10 cellular contexts compared by ENCODE assay signal in genomic region chr3:47017504-47018268, GRCh38. TPM values are rescaled to one million over a fixed set of nuclear protein-coding genes. Genes with fewer than 3 reads are reported as not detected.
DNase-seq lines count a peak whose midpoint lies in the region; ATAC-seq and TF ChIP-seq lines count a peak whose summit lies in the region.
"Had no signal": no experiment of that assay in that cellular context is flagged by ENCODE, and none has a peak within 500 bp of the region (broad histone marks: within the 10 kb centered on the region; RNA-seq: fewer than 3 reads in every experiment).

No MANE protein-coding gene starts in this region.

- H2BK5ac ChIP-seq in mesenchymal stem cell (ENCODE audit: low read depth, low read length, poor library complexity, severe bottlenecking), result no peak overlapping the region

- H3K27ac Mint-ChIP-seq in CD4-positive, alpha-beta memory T cell, result peak overlapping the region; percentile 9 to 91 (median 79)
- H3K27ac Mint-ChIP-seq in HFFc6, result peak overlapping the region; percentile 86
- peak overlapping the region; percentile 85 for H3K27ac Mint-ChIP-seq in activated CD8-positive, alpha-beta T cell treated with anti-CD3 and anti-CD28 coated beads for 36 hours

- no peak overlapping the region for H2BK15ac ChIP-seq in mesenchymal stem cell (ENCODE audit: low read depth, poor library complexity, severe bottlenecking)

- H3K27me3 ChIP-seq in CD4-positive, alpha-beta memory T cell (ENCODE audit: insufficient read depth, low read length), result no peaks in the 10 kb centered on the region
- H3K27me3 ChIP-seq in mesenchymal stem cell (ENCODE audit: control insufficient read depth in 1 of 2, insufficient read depth in 1 of 2, low read length in 2 of 2), result no peaks in the 10 kb centered on the region
- H3K27me3 ChIP-seq: breast epithelium had no signal

- H2AFZ ChIP-seq in mesenchymal stem cell (ENCODE audit: low read depth, low read length), result no peak overlapping the region

- 91% methylated on average over 4 of the region's 6 CpGs for WGBS in mesenchymal stem cell

- H3K4me3 Mint-ChIP-seq in CD4-positive, alpha-beta memory T cell, result no peak overlapping the region
- H3K4me3 Mint-ChIP-seq in HFFc6, result peak overlapping the region; percentile 59
- H3K4me3 Mint-ChIP-seq in activated CD8-positive, alpha-beta T cell treated with anti-CD3 and anti-CD28 coated beads for 36 hours, result peak overlapping the region; percentile 65

- H3K18ac ChIP-seq in mesenchymal stem cell (ENCODE audit: low read depth in 1 of 2, low read length in 2 of 2), result no peak overlapping the region

- peaks cover 24 to 52% (median 31%) of the 10 kb centered on the region in 4 donors for H3K4me1 Mint-ChIP-seq in CD4-positive, alpha-beta memory T cell
- H3K4me1 Mint-ChIP-seq in HFFc6 (ENCODE audit: low read depth), result peaks cover 60% of the 10 kb centered on the region
- peaks cover 62% of the 10 kb centered on the region for H3K4me1 Mint-ChIP-seq in activated CD8-positive, alpha-beta T cell treated with anti-CD3 and anti-CD28 coated beads for 36 hours (ENCODE audit: low read depth)

- no peak overlapping the region for H2BK12ac ChIP-seq in mesenchymal stem cell (ENCODE audit: low read length in 2 of 2)

- H3K36me3 ChIP-seq in CD4-positive, alpha-beta memory T cell (ENCODE audit: insufficient read depth, low read length), result peaks cover 6% of the 10 kb centered on the region
- H3K36me3 ChIP-seq in mesenchymal stem cell (ENCODE audit: control insufficient read depth in 1 of 2, insufficient read depth in 2 of 2, low read depth in 1 of 2, low read length in 2 of 2), result peaks cover 22 to 66% of the 10 kb centered on the region in 2 experiments

- no peak overlapping the region for H3K4ac ChIP-seq in mesenchymal stem cell (ENCODE audit: low read depth in 1 of 2, low read length in 2 of 2)

- no peak overlapping the region for H3K23ac ChIP-seq in mesenchymal stem cell (ENCODE audit: low read length in 2 of 2)

- H3K79me1 ChIP-seq in mesenchymal stem cell (replicated peaks; ENCODE audit: low read length, poor library complexity, severe bottlenecking), result peaks cover 32% of the 10 kb centered on the region

- H3K4me2 ChIP-seq in mesenchymal stem cell (ENCODE audit: low read length, poor library complexity, severe bottlenecking), result no peak overlapping the region

- CTCF ChIA-PET in CD4-positive, alpha-beta memory T cell (lab: Charles Lee; ENCODE audit: partially characterized antibody), result interaction anchor here (0.8 to 1.2 kb wide), 2 partner anchors 10 to 50 kb away, joined by 3 to 4 read pairs; no protein-coding TSS in a partner anchor
- CTCF ChIA-PET in activated CD8-positive, alpha-beta T cell treated with anti-CD3 and anti-CD28 coated beads for 36 hours (lab: Charles Lee), result interaction anchor here (1.3 to 1.4 kb wide), 2 partner anchors 13 to 94 kb away, joined by 3 to 6 read pairs; no protein-coding TSS in a partner anchor

- peak overlapping the region; percentile 26 for H3K27ac ChIP-seq in CD4-positive, alpha-beta memory T cell (ENCODE audit: low read depth, low read length)
- H3K27ac ChIP-seq in mesenchymal stem cell (ENCODE audit: low read length, poor library complexity, severe bottlenecking), result peak overlapping the region; percentile 64
- H3K27ac ChIP-seq: breast epithelium had no signal

- H3K27me3 Mint-ChIP-seq in CD4-positive, alpha-beta memory T cell, result no peaks in the 10 kb centered on the region
- peaks cover 8% of the 10 kb centered on the region for H3K27me3 Mint-ChIP-seq in HFFc6 (ENCODE audit: insufficient read depth)
- no peaks in the 10 kb centered on the region for H3K27me3 Mint-ChIP-seq in activated CD8-positive, alpha-beta T cell treated with anti-CD3 and anti-CD28 coated beads for 36 hours

- H3K9me3 Mint-ChIP-seq in CD4-positive, alpha-beta memory T cell, result no peaks in the 10 kb centered on the region
- no peaks in the 10 kb centered on the region for H3K9me3 Mint-ChIP-seq in HFFc6
- no peaks in the 10 kb centered on the region for H3K9me3 Mint-ChIP-seq in activated CD8-positive, alpha-beta T cell treated with anti-CD3 and anti-CD28 coated beads for 36 hours

- H3K14ac ChIP-seq in mesenchymal stem cell (ENCODE audit: low read length in 2 of 2), result no peak overlapping the region

- H3K4me1 ChIP-seq in CD4-positive, alpha-beta memory T cell (ENCODE audit: insufficient read depth, low read length), result peaks cover 21% of the 10 kb centered on the region
- peaks cover 26% of the 10 kb centered on the region for H3K4me1 ChIP-seq in mesenchymal stem cell (ENCODE audit: control insufficient read depth, insufficient read depth, low read depth, low read length)
- H3K4me1 ChIP-seq: breast epithelium had no signal

- ATAC-seq in activated CD8-positive, alpha-beta T cell treated with anti-CD3 and anti-CD28 coated beads for 36 hours, result no peak
- no peak for ATAC-seq in HG02763 (IDR thresholded peaks at IDR 0.05; ENCODE audit: unreplicated experiment)
- ATAC-seq in GM19397 (IDR thresholded peaks at IDR 0.05; ENCODE audit: unreplicated experiment), result no peak

- H3K36me3 Mint-ChIP-seq in CD4-positive, alpha-beta memory T cell, result peaks cover 12 to 58% of the 10 kb centered on the region in 2 donors
- H3K36me3 Mint-ChIP-seq in HFFc6 (ENCODE audit: low read depth), result peaks cover 38% of the 10 kb centered on the region; the same call in 1 of the 2 replicates
- H3K36me3 Mint-ChIP-seq in activated CD8-positive, alpha-beta T cell treated with anti-CD3 and anti-CD28 coated beads for 36 hours (ENCODE audit: low read depth), result peaks cover 36% of the 10 kb centered on the region

- intact Hi-C loops in CD4-positive, alpha-beta memory T cell (cut with micrococcal nuclease), result no loop called here
- intact Hi-C loops in activated CD8-positive, alpha-beta T cell treated with anti-CD3 and anti-CD28 coated beads for 36 hours (cut with micrococcal nuclease), result no loop called here

- peak overlapping the region; percentile 39 for H2AK5ac ChIP-seq in mesenchymal stem cell (ENCODE audit: low read length, severe bottlenecking)

- no peak overlapping the region for H4K91ac ChIP-seq in mesenchymal stem cell (ENCODE audit: low read length)

- no peak for TF ChIP-seq CTCF in HFFc6 (IDR thresholded peaks at IDR 0.05)
- no peak for TF ChIP-seq CTCF in activated CD8-positive, alpha-beta T cell treated with anti-CD3 and anti-CD28 coated beads for 36 hours (IDR thresholded peaks at IDR 0.05)

- H2BK120ac ChIP-seq in mesenchymal stem cell (ENCODE audit: low read depth, low read length), result no peak overlapping the region

- no peak overlapping the region for H4K8ac ChIP-seq in mesenchymal stem cell (ENCODE audit: low read length)

- H3K9me3 ChIP-seq in CD4-positive, alpha-beta memory T cell (ENCODE audit: control insufficient read depth in 1 of 2, low read length in 2 of 2), result no peaks in the 10 kb centered on the region
- H3K9me3 ChIP-seq in mesenchymal stem cell (ENCODE audit: control insufficient read depth, low read length), result no peaks in the 10 kb centered on the region
- H3K9me3 ChIP-seq: breast epithelium had no signal

- no peak overlapping the region for H3K4me3 ChIP-seq in CD4-positive, alpha-beta memory T cell (ENCODE audit: low read length in 2 of 2)
- H3K4me3 ChIP-seq in mesenchymal stem cell (ENCODE audit: insufficient read depth in 1 of 2, low read depth in 1 of 2, low read length in 2 of 2), result no peak overlapping the region
- H3K4me3 ChIP-seq: breast epithelium had no signal

- H3K9ac ChIP-seq in mesenchymal stem cell (ENCODE audit: low read length), result peak overlapping the region; percentile 29

- no peak for DNase-seq in CD4-positive, alpha-beta memory T cell
- DNase-seq in HFFc6 (peak; percentile 20), mesenchymal stem cell (peak; percentile 44), Ammon's horn (ENCODE audit: low spot score) (no peak), midbrain (lab: John Stamatoyannopoulos, UW) (no peak)
- DNase-seq in activated CD8-positive, alpha-beta T cell treated with anti-CD3 and anti-CD28 coated beads for 36 hours, result no peak
- DNase-seq: NCI-H1092 treated with DMSO at 0.1 percent for 48 hours had no signal

- POLR2A ChIA-PET in CD4-positive, alpha-beta memory T cell (lab: Charles Lee; ENCODE audit: partially characterized antibody), result interaction anchor here (1.6 kb wide), 1 partner anchor 30 kb away, joined by 3 read pairs; no protein-coding TSS in a partner anchor
- POLR2A ChIA-PET in activated CD8-positive, alpha-beta T cell treated with anti-CD3 and anti-CD28 coated beads for 36 hours (lab: Charles Lee), result interaction anchor here (0.6 to 6.1 kb wide), 9 partner anchors 9 to 406 kb away, joined by 3 to 25 read pairs (median 3); partner anchors contain the start of gene SETD2

RNA-seq across cellular contexts. Expression of gene NBEAL2, which starts 38.2 kb away (rescaled TPM):
- total RNA-seq in CD4-positive, alpha-beta memory T cell, result 100 to 1,000 TPM; 144 to 147 TPM
- polyA plus RNA-seq in CD4-positive, alpha-beta memory T cell, result 10 to 100 TPM in 1 of 2 donors, 1 to 10 TPM in 1; 4.5 to 16.0 TPM
- total RNA-seq in HFFc6 (2021; fragmentation: NEBNext Ultra II Directional; extraction: Animal tissue kit (Norgen Biotek cat#: 25700)), result 1 to 10 TPM; 5.3 to 7.6 (median 5.8) TPM
- 10 to 100 TPM; 58.9 to 63.7 TPM for total RNA-seq in activated CD8-positive, alpha-beta T cell treated with anti-CD3 and anti-CD28 coated beads for 36 hours
- polyA plus RNA-seq in mesenchymal stem cell (2013, experiment 1 of 2), result 2.0 TPM
- 1.7 TPM for polyA plus RNA-seq in mesenchymal stem cell (2013, experiment 2 of 2)

RNA-seq across cellular contexts. Expression of gene CCDC12, which starts 41.1 kb away (rescaled TPM):
- 10 to 100 TPM; 59.3 to 59.4 TPM for total RNA-seq in CD4-positive, alpha-beta memory T cell
- polyA plus RNA-seq in CD4-positive, alpha-beta memory T cell, result 100 to 1,000 TPM in 1 of 2 donors, 10 to 100 TPM in 1; 86.5 to 102 TPM
- total RNA-seq in HFFc6 (2021; fragmentation: NEBNext Ultra II Directional; extraction: Animal tissue kit (Norgen Biotek cat#: 25700)), result 10 to 100 TPM; 21.3 to 27.9 (median 27.2) TPM
- 10 to 100 TPM; 51.2 to 51.6 TPM for total RNA-seq in activated CD8-positive, alpha-beta T cell treated with anti-CD3 and anti-CD28 coated beads for 36 hours
- 25.6 TPM for polyA plus RNA-seq in mesenchymal stem cell (2013, experiment 1 of 2)
- polyA plus RNA-seq in mesenchymal stem cell (2013, experiment 2 of 2), result 26.2 TPM

Comparison
In these comparisons a context has a peak if more than half of its experiments do, and no peak if none do; other contexts are left out.
1. DNase-seq: peak in HFFc6 (single experiment) and mesenchymal stem cell (single experiment); none in CD4-positive, alpha-beta memory T cell (0 of 5), activated CD8-positive, alpha-beta T cell treated with anti-CD3 and anti-CD28 coated beads for 36 hours (single experiment), Ammon's horn (single experiment) and midbrain (single experiment).
2. H3K4me3 Mint-ChIP-seq: peak in HFFc6 (single experiment) and activated CD8-positive, alpha-beta T cell treated with anti-CD3 and anti-CD28 coated beads for 36 hours (single experiment); none in CD4-positive, alpha-beta memory T cell (0 of 8).
3. RNA of gene NBEAL2, which starts 38.2 kb away (total RNA-seq): 144 to 147 TPM in CD4-positive, alpha-beta memory T cell and 58.9 to 63.7 TPM in activated CD8-positive, alpha-beta T cell treated with anti-CD3 and anti-CD28 coated beads for 36 hours; 5.3 to 7.6 TPM in HFFc6; every median in the first group is over 4 times any median in the second.
4. Peak in every context shown above with its lines, with median percentiles within 50 percentile points of each other: H3K27ac Mint-ChIP-seq.